In the genomic region with DNA sequence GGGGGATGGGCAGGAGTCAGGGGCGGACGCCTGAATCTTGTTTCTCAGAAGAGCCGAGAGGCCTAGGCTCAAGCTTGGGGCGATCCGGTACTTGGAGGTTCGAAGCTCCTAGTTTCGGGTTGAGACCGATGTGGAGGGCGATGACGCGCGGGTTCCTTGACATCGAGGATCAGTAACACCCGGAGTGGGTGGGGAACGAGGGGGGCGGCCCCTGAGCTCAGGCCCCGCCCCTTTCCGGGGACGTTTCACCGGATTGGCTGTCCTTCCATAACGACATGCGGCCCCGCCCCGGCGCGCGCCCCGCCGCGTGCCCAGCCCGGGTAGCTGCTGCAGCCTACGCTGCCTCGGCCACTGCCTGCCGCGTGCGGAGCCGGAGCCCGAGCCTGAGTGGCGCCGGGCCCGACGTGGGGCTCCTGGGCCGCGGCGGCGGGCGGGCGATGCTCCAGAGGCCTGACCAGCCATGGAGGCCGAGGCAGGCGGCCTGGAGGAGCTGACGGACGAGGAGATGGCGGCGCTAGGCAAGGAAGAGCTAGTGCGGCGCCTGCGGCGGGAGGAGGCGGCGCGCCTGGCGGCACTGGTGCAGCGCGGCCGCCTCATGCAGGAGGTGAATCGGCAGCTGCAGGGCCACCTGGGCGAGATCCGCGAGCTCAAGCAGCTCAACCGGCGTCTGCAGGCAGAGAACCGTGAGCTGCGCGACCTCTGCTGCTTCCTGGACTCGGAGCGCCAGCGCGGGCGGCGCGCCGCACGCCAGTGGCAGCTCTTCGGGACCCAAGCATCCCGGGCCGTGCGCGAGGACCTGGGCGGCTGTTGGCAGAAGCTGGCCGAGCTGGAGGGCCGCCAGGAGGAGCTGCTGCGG, we compare ENCODE assay signal across 1 cellular context.
TF ChIP-seq lines count a peak whose summit lies in the region.

A gene (plus strand): TSS at position 350 of the 856 bp plus-strand sequence. CDS start 111 bp downstream, at position 461.

TF ChIP-seq in SK-N-SH, 30 proteins besides CTCF, POLR2A, EP300 and RAD21 (continued from another document):
- TF ChIP-seq, protein P1, sequence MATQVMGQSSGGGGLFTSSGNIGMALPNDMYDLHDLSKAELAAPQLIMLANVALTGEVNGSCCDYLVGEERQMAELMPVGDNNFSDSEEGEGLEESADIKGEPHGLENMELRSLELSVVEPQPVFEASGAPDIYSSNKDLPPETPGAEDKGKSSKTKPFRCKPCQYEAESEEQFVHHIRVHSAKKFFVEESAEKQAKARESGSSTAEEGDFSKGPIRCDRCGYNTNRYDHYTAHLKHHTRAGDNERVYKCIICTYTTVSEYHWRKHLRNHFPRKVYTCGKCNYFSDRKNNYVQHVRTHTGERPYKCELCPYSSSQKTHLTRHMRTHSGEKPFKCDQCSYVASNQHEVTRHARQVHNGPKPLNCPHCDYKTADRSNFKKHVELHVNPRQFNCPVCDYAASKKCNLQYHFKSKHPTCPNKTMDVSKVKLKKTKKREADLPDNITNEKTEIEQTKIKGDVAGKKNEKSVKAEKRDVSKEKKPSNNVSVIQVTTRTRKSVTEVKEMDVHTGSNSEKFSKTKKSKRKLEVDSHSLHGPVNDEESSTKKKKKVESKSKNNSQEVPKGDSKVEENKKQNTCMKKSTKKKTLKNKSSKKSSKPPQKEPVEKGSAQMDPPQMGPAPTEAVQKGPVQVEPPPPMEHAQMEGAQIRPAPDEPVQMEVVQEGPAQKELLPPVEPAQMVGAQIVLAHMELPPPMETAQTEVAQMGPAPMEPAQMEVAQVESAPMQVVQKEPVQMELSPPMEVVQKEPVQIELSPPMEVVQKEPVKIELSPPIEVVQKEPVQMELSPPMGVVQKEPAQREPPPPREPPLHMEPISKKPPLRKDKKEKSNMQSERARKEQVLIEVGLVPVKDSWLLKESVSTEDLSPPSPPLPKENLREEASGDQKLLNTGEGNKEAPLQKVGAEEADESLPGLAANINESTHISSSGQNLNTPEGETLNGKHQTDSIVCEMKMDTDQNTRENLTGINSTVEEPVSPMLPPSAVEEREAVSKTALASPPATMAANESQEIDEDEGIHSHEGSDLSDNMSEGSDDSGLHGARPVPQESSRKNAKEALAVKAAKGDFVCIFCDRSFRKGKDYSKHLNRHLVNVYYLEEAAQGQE (IDR thresholded peaks at IDR 0.05; ENCODE audit: low read depth, low read length) = 0 out of 2 replicates have a peak, but pooled peaks have one; percentile 54
- TF ChIP-seq TCF12 (IDR thresholded peaks at IDR 0.05) = no peak
- TF ChIP-seq, protein P2, sequence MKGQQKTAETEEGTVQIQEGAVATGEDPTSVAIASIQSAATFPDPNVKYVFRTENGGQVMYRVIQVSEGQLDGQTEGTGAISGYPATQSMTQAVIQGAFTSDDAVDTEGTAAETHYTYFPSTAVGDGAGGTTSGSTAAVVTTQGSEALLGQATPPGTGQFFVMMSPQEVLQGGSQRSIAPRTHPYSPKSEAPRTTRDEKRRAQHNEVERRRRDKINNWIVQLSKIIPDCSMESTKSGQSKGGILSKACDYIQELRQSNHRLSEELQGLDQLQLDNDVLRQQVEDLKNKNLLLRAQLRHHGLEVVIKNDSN (IDR thresholded peaks at IDR 0.05; ENCODE audit: borderline replicate concordance, low read depth) = no peak
- peak; percentile 91 for TF ChIP-seq MXI1 (IDR thresholded peaks at IDR 0.05; ENCODE audit: low read depth, low read length)
- TF ChIP-seq FOSL2 (IDR thresholded peaks at IDR 0.05; ENCODE audit: borderline replicate concordance, low read depth) = no peak
- TF ChIP-seq, protein P3, sequence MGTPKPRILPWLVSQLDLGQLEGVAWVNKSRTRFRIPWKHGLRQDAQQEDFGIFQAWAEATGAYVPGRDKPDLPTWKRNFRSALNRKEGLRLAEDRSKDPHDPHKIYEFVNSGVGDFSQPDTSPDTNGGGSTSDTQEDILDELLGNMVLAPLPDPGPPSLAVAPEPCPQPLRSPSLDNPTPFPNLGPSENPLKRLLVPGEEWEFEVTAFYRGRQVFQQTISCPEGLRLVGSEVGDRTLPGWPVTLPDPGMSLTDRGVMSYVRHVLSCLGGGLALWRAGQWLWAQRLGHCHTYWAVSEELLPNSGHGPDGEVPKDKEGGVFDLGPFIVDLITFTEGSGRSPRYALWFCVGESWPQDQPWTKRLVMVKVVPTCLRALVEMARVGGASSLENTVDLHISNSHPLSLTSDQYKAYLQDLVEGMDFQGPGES (IDR thresholded peaks at IDR 0.05; ENCODE audit: low read depth, low read length) = no peak
- no peak; the same call in 1 of the 2 replicates for TF ChIP-seq NFIC (IDR thresholded peaks at IDR 0.05; ENCODE audit: borderline replicate concordance)
- TF ChIP-seq, protein P4, sequence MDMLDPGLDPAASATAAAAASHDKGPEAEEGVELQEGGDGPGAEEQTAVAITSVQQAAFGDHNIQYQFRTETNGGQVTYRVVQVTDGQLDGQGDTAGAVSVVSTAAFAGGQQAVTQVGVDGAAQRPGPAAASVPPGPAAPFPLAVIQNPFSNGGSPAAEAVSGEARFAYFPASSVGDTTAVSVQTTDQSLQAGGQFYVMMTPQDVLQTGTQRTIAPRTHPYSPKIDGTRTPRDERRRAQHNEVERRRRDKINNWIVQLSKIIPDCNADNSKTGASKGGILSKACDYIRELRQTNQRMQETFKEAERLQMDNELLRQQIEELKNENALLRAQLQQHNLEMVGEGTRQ (IDR thresholded peaks at IDR 0.05; ENCODE audit: borderline replicate concordance, low read depth, low read length) = no peak
- TF ChIP-seq YY1 (IDR thresholded peaks at IDR 0.05; ENCODE audit: low read depth) = no peak
- TF ChIP-seq, protein P5, sequence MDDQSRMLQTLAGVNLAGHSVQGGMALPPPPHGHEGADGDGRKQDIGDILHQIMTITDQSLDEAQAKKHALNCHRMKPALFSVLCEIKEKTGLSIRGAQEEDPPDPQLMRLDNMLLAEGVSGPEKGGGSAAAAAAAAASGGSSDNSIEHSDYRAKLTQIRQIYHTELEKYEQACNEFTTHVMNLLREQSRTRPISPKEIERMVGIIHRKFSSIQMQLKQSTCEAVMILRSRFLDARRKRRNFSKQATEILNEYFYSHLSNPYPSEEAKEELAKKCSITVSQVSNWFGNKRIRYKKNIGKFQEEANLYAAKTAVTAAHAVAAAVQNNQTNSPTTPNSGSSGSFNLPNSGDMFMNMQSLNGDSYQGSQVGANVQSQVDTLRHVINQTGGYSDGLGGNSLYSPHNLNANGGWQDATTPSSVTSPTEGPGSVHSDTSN (IDR thresholded peaks at IDR 0.05) = peak; percentile 21; the same call in 1 of the 2 replicates
- peak; percentile 12 for TF ChIP-seq CHD2 (IDR thresholded peaks at IDR 0.05; ENCODE audit: low read length, partially characterized antibody)
- TF ChIP-seq RFX5 (IDR thresholded peaks at IDR 0.05; ENCODE audit: low read length) = no peak
- no peak; the same call in 1 of the 2 replicates for TF ChIP-seq SIN3A (IDR thresholded peaks at IDR 0.05; ENCODE audit: borderline replicate concordance, low read depth, low read length)
- no peak for TF ChIP-seq GATA2 (CRISPR knock-in tag; IDR thresholded peaks at IDR 0.05)
- TF ChIP-seq, protein P6, sequence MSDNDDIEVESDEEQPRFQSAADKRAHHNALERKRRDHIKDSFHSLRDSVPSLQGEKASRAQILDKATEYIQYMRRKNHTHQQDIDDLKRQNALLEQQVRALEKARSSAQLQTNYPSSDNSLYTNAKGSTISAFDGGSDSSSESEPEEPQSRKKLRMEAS (IDR thresholded peaks at IDR 0.05; ENCODE audit: low read depth) = peak; percentile 97; the same call in 1 of the 2 replicates
- TF ChIP-seq ELF1 (IDR thresholded peaks at IDR 0.05) = no peak
- TF ChIP-seq GABPA (IDR thresholded peaks at IDR 0.05; ENCODE audit: low read depth) = no peak
- TF ChIP-seq MEF2A (IDR thresholded peaks at IDR 0.05; ENCODE audit: borderline replicate concordance, low read depth) = no peak; the same call in 1 of the 2 replicates
- TF ChIP-seq, protein P7, sequence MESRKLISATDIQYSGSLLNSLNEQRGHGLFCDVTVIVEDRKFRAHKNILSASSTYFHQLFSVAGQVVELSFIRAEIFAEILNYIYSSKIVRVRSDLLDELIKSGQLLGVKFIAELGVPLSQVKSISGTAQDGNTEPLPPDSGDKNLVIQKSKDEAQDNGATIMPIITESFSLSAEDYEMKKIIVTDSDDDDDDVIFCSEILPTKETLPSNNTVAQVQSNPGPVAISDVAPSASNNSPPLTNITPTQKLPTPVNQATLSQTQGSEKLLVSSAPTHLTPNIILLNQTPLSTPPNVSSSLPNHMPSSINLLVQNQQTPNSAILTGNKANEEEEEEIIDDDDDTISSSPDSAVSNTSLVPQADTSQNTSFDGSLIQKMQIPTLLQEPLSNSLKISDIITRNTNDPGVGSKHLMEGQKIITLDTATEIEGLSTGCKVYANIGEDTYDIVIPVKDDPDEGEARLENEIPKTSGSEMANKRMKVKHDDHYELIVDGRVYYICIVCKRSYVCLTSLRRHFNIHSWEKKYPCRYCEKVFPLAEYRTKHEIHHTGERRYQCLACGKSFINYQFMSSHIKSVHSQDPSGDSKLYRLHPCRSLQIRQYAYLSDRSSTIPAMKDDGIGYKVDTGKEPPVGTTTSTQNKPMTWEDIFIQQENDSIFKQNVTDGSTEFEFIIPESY (IDR thresholded peaks at IDR 0.05; ENCODE audit: borderline replicate concordance, low read depth) = no peak
- no peak for TF ChIP-seq RXRA (IDR thresholded peaks at IDR 0.05; ENCODE audit: borderline replicate concordance, low read depth)
